ENCODE assay signal across 13 cellular contexts in genomic region chr10:95963202-95963991, GRCh38. TPM values are rescaled to one million over a fixed set of nuclear protein-coding genes. Genes with fewer than 3 reads are reported as not detected.
A peak's percentile ranks its signal among the peaks of the same experiment; 100 is the strongest.
DNase-seq lines count a peak whose midpoint lies in the region; ATAC-seq lines count a peak whose summit lies in the region.
"Had no signal": no experiment of that assay in that cellular context is flagged by ENCODE, and none has a peak within 500 bp of the region (broad histone marks: within the 10 kb centered on the region; RNA-seq: fewer than 3 reads in every experiment).

No MANE protein-coding gene starts in this region.

- peak overlapping the region; percentile 67 for H3K27ac Mint-ChIP-seq in activated CD4-positive, alpha-beta memory T cell treated with anti-CD3 and anti-CD28 coated beads for 36 hours
- peak overlapping the region; percentile 28 for H3K27ac Mint-ChIP-seq in stimulated activated memory B cell treated with anti-CD40 and anti-IgM and Interleukin-4, amounts not matched to agents 10 μg/mL and 1 μg/mL and 100 μg/mL, for 72 hours

- no peak for DNase-seq in activated T-cell treated with anti-CD3 and anti-CD28 coated beads, Interleukin-2, amount 50 U/mL, for 4 hours
- no peak for DNase-seq in activated T-cell treated with anti-CD3 and anti-CD28 coated beads for 4 hours
- no peak for DNase-seq in activated CD4-positive, alpha-beta memory T cell treated with anti-CD3 and anti-CD28 coated beads for 36 hours
- DNase-seq in G401 (ENCODE audit: low spot score): no peak
- DNase-seq: activated CD8-positive, alpha-beta memory T cell treated with anti-CD3 and anti-CD28 coated beads, Interleukin-2, amount 50 U/mL, for 4 hours; hypothalamus; NCI-H1105 treated with DMSO at 0.1 percent for 48 hours; NCI-H526 treated with DMSO at 0.1 percent for 48 hours; stimulated activated CD4-positive, alpha-beta T cell treated with anti-CD3 and anti-CD28 coated beads, Interleukin-4, amount 100 ng/mL, for 1 hour had no signal

- H3K27me3 Mint-ChIP-seq in activated T-cell treated with anti-CD3 and anti-CD28 coated beads, Interleukin-2, amount 50 U/mL, for 4 hours (ENCODE audit: low read depth): no peaks in the 10 kb centered on the region
- H3K27me3 Mint-ChIP-seq in activated CD4-positive, alpha-beta memory T cell treated with anti-CD3 and anti-CD28 coated beads for 36 hours: no peaks in the 10 kb centered on the region
- H3K27me3 Mint-ChIP-seq in stimulated activated memory B cell treated with anti-CD40 and anti-IgM and Interleukin-4, amounts not matched to agents 10 μg/mL and 1 μg/mL and 100 μg/mL, for 72 hours: no peaks in the 10 kb centered on the region

- H3K9me3 Mint-ChIP-seq in activated T-cell treated with anti-CD3 and anti-CD28 coated beads, Interleukin-2, amount 50 U/mL, for 4 hours: peaks cover 10% of the 10 kb centered on the region
- peaks cover 18% of the 10 kb centered on the region for H3K9me3 Mint-ChIP-seq in activated CD4-positive, alpha-beta memory T cell treated with anti-CD3 and anti-CD28 coated beads for 36 hours
- H3K9me3 Mint-ChIP-seq in stimulated activated memory B cell treated with anti-CD40 and anti-IgM and Interleukin-4, amounts not matched to agents 10 μg/mL and 1 μg/mL and 100 μg/mL, for 72 hours: peaks cover 7% of the 10 kb centered on the region

- POLR2A ChIA-PET in activated CD4-positive, alpha-beta memory T cell treated with anti-CD3 and anti-CD28 coated beads for 36 hours (lab: Charles Lee): no interaction called here

- H3K27ac ChIP-seq in KOPT-K1 (ENCODE audit: low read depth, low read length, poor library complexity, severe bottlenecking): peak overlapping the region; percentile 51

- peaks cover 13% of the 10 kb centered on the region for H3K9me3 ChIP-seq in KOPT-K1 (ENCODE audit: insufficient read depth, low read length, poor library complexity, severe bottlenecking)

- CTCF ChIA-PET in activated CD4-positive, alpha-beta memory T cell treated with anti-CD3 and anti-CD28 coated beads for 36 hours (lab: Charles Lee): interaction anchor here (0.6 to 1.3 kb wide), 4 partner anchors 41 to 270 kb away, joined by 3 to 4 read pairs (median 3); partner anchors contain the start of gene TCTN3

- peak in 1 of 2 donors; percentile 43 for ATAC-seq in activated T-cell treated with anti-CD3 and anti-CD28 coated beads, Interleukin-2, amount 50 U/mL, for 4 hours
- ATAC-seq in stimulated activated memory B cell treated with anti-CD40 and anti-IgM and Interleukin-4, amounts not matched to agents 10 μg/mL and 1 μg/mL and 100 μg/mL, for 72 hours: no peak
- no peak for ATAC-seq in GM21737 (IDR thresholded peaks at IDR 0.05; ENCODE audit: unreplicated experiment)
- ATAC-seq in HG02642 (IDR thresholded peaks at IDR 0.05; ENCODE audit: poor library complexity, unreplicated experiment): no peak

- H3K4me1 Mint-ChIP-seq in activated T-cell treated with anti-CD3 and anti-CD28 coated beads, Interleukin-2, amount 50 U/mL, for 4 hours (ENCODE audit: low read depth): peaks cover 16% of the 10 kb centered on the region
- H3K4me1 Mint-ChIP-seq in activated CD4-positive, alpha-beta memory T cell treated with anti-CD3 and anti-CD28 coated beads for 36 hours (ENCODE audit: low read depth): peaks cover 19% of the 10 kb centered on the region
- peaks cover 13% of the 10 kb centered on the region for H3K4me1 Mint-ChIP-seq in stimulated activated memory B cell treated with anti-CD40 and anti-IgM and Interleukin-4, amounts not matched to agents 10 μg/mL and 1 μg/mL and 100 μg/mL, for 72 hours

- intact Hi-C loops in activated CD4-positive, alpha-beta memory T cell treated with anti-CD3 and anti-CD28 coated beads for 36 hours (cut with micrococcal nuclease): no loop called here

- in situ Hi-C loops in G401 (cut with HindIII; ENCODE audit: low sequenced_read_pairs): no loop called here

- H3K36me3 ChIP-seq in KOPT-K1 (ENCODE audit: insufficient read depth, low read length): no peaks in the 10 kb centered on the region

- H3K4me3 Mint-ChIP-seq in activated T-cell treated with anti-CD3 and anti-CD28 coated beads, Interleukin-2, amount 50 U/mL, for 4 hours: peak overlapping the region; percentile 65
- no peak overlapping the region for H3K4me3 Mint-ChIP-seq in activated CD4-positive, alpha-beta memory T cell treated with anti-CD3 and anti-CD28 coated beads for 36 hours
- peak overlapping the region; percentile 3 for H3K4me3 Mint-ChIP-seq in stimulated activated memory B cell treated with anti-CD40 and anti-IgM and Interleukin-4, amounts not matched to agents 10 μg/mL and 1 μg/mL and 100 μg/mL, for 72 hours

- H3K36me3 Mint-ChIP-seq in activated T-cell treated with anti-CD3 and anti-CD28 coated beads, Interleukin-2, amount 50 U/mL, for 4 hours (ENCODE audit: insufficient read depth): peaks cover 3% of the 10 kb centered on the region
- peaks cover 8% of the 10 kb centered on the region for H3K36me3 Mint-ChIP-seq in activated CD4-positive, alpha-beta memory T cell treated with anti-CD3 and anti-CD28 coated beads for 36 hours
- H3K36me3 Mint-ChIP-seq in stimulated activated memory B cell treated with anti-CD40 and anti-IgM and Interleukin-4, amounts not matched to agents 10 μg/mL and 1 μg/mL and 100 μg/mL, for 72 hours: peaks cover 9% of the 10 kb centered on the region

RNA-seq across cellular contexts. Expression of gene CC2D2B, which starts 55.6 kb away (rescaled TPM):
- not detected for total RNA-seq in activated T-cell treated with anti-CD3 and anti-CD28 coated beads, Interleukin-2, amount 50 U/mL, for 4 hours
- under 1 TPM in 1 of 2 experiments, not detected in 1; 0.15 TPM for total RNA-seq in activated CD4-positive, alpha-beta memory T cell treated with anti-CD3 and anti-CD28 coated beads for 36 hours
- not detected in 2 replicates for total RNA-seq in G401 (2014; rRNA removed; shearing (Covaris generic))
